ENCODE assay signal across 1 cellular context in genomic region chr6:89888871-89889270, GRCh38.
A peak's percentile ranks its signal among the peaks of the same experiment; 100 is the strongest.
TF ChIP-seq lines count a peak whose summit lies in the region.

No MANE protein-coding gene starts in this region.

TF ChIP-seq in HepG2, 621 proteins besides CTCF, POLR2A, EP300 and RAD21:
- TF ChIP-seq PLSCR1 (CRISPR knock-in tag; IDR thresholded peaks at IDR 0.05; ENCODE audit: borderline replicate concordance) (no peak), MNT (IDR thresholded peaks at IDR 0.05) (no peak), ZNF362 (CRISPR knock-in tag; IDR thresholded peaks at IDR 0.05; ENCODE audit: borderline replicate concordance) (no peak), KAT2B (IDR thresholded peaks at IDR 0.05; ENCODE audit: borderline replicate concordance, low read depth, low read length) (peak; percentile 78), ZNF264 (CRISPR knock-in tag; IDR thresholded peaks at IDR 0.05) (no peak), FOSL2 (CRISPR knock-in tag; IDR thresholded peaks at IDR 0.05) (peak; percentile 40; the same call in 1 of the 2 replicates), ZC3H4 (CRISPR knock-in tag; IDR thresholded peaks at IDR 0.05; ENCODE audit: borderline replicate concordance) (no peak), SYNCRIP (IDR thresholded peaks at IDR 0.05; ENCODE audit: insufficient read depth, low read depth, low read length) (no peak)
